In genomic region chr3:115085197-115085865, GRCh38 we compare ENCODE assay signal across 12 cellular contexts.
DNase-seq lines count a peak whose midpoint lies in the region; ATAC-seq and TF ChIP-seq lines count a peak whose summit lies in the region.
"Had no signal": no experiment of that assay in that cellular context is flagged by ENCODE, and none has a peak within 500 bp of the region (broad histone marks: within the 10 kb centered on the region; RNA-seq: fewer than 3 reads in every experiment).

No MANE protein-coding gene starts in this region.

- no peak overlapping the region for H3K4me2 ChIP-seq in GM23338

- no peaks in the 10 kb centered on the region for H3K9me2 ChIP-seq in GM23338 (ENCODE audit: insufficient read depth)

- H3K27me3 Mint-ChIP-seq in GM23338 (ENCODE audit: insufficient read depth, low read depth, poor library complexity) = peaks cover 2% of the 10 kb centered on the region

- H3K79me2 ChIP-seq in GM23338 (replicated peaks; ENCODE audit: insufficient read depth) = no peaks in the 10 kb centered on the region

- no peak overlapping the region for H3K27ac ChIP-seq in GM23338 (ENCODE audit: low read depth)

- H2AFZ ChIP-seq in GM23338 = no peak overlapping the region

- H3K36me3 Mint-ChIP-seq in GM23338 (ENCODE audit: low read depth) = no peaks in the 10 kb centered on the region

- no peak overlapping the region for H3K4me3 Mint-ChIP-seq in GM23338

- no peaks in the 10 kb centered on the region for H3K36me3 ChIP-seq in GM23338 (ENCODE audit: insufficient read depth)

- ATAC-seq in GM23338 (peak; percentile 74), sciatic nerve (peak; percentile 56), GM19463 (IDR thresholded peaks at IDR 0.05; ENCODE audit: unreplicated experiment) (no peak), esophagus mucosa (no peak), GM21529 (IDR thresholded peaks at IDR 0.05; ENCODE audit: unreplicated experiment) (no peak), HG02870 (IDR thresholded peaks at IDR 0.05; ENCODE audit: unreplicated experiment) (no peak)

- no peaks in the 10 kb centered on the region for H3F3A ChIP-seq in GM23338 (replicated peaks; ENCODE audit: low read depth)

- intact Hi-C loops in sciatic nerve (cut with DNase I) = no loop called here

- H3K27ac Mint-ChIP-seq in GM23338 = peak overlapping the region; percentile 78; the same call in 1 of the 2 replicates

- DNase-seq in GM23338 (ENCODE audit: low spot score) = peak; percentile 57
- DNase-seq in RPMI7951 (ENCODE audit: low read depth) = peak; percentile 64
- DNase-seq in fibroblast of pulmonary artery (ENCODE audit: low read depth) = no peak
- DNase-seq in sciatic nerve (ENCODE audit: low spot score) = no peak
- DNase-seq: activated CD4-positive, CD25-positive, alpha-beta regulatory T cell; Karpas-422; stimulated activated CD4-positive, alpha-beta T cell treated with anti-CD3 and anti-CD28 coated beads, Interleukin-1b, Interleukin-23, amount 100 ng/mL, for 48 hours; trophoblast cell had no signal

- H3K4me3 ChIP-seq in GM23338 (no peak overlapping the region), fibroblast of pulmonary artery (replicated peaks; ENCODE audit: low read depth, low read length) (no peak overlapping the region)

- peaks cover 24% of the 10 kb centered on the region for H3K4me1 Mint-ChIP-seq in GM23338

- peaks cover 14% of the 10 kb centered on the region for H3K4me1 ChIP-seq in GM23338 (ENCODE audit: insufficient read depth)

- no peaks in the 10 kb centered on the region for H4K20me1 ChIP-seq in GM23338 (replicated peaks; ENCODE audit: insufficient read depth)

- no peaks in the 10 kb centered on the region for H3K27me3 ChIP-seq in GM23338 (ENCODE audit: insufficient read depth)

- H3K9me3 Mint-ChIP-seq in GM23338 = no peaks in the 10 kb centered on the region

- TF ChIP-seq CTCF in GM23338 (conservative IDR thresholded peaks at IDR 0.05; ENCODE audit: low read depth in 2 of 2) (peak; percentile 28 to 54; a peak in 3 of 4 replicates), fibroblast of pulmonary artery (IDR thresholded peaks at IDR 0.05; ENCODE audit: low read length, missing control alignments) (peak; percentile 34)

TF ChIP-seq in GM23338, 12 proteins besides CTCF, POLR2A, EP300 and RAD21:
- TF ChIP-seq EZH2phosphoT487 (IDR thresholded peaks at IDR 0.05; ENCODE audit: unreplicated experiment) (no peak), ETS1 (IDR thresholded peaks at IDR 0.05) (no peak), REST (IDR thresholded peaks at IDR 0.05; ENCODE audit: unreplicated experiment) (no peak), ZNF462 (CRISPR knock-in tag; IDR thresholded peaks at IDR 0.05) (no peak), CREB1 (CRISPR knock-in tag; IDR thresholded peaks at IDR 0.05; ENCODE audit: low read depth) (no peak), POLR2AphosphoS5 (IDR thresholded peaks at IDR 0.05; ENCODE audit: low read depth) (no peak), JUNB (IDR thresholded peaks at IDR 0.05; ENCODE audit: unreplicated experiment) (no peak), NANOG (IDR thresholded peaks at IDR 0.05; ENCODE audit: borderline replicate concordance) (no peak), STAT1 (IDR thresholded peaks at IDR 0.05; ENCODE audit: unreplicated experiment) (no peak)

Comparison
In these comparisons a context has a peak if more than half of its experiments do, and no peak if none do; other contexts are left out.
1. ATAC-seq: peak in GM23338 (single experiment) and sciatic nerve (single experiment); none in GM19463 (single experiment), esophagus mucosa (single experiment), GM21529 (single experiment) and HG02870 (single experiment).
2. DNase-seq: peak in GM23338 (single experiment) and RPMI7951 (single experiment); none in fibroblast of pulmonary artery (single experiment) and sciatic nerve (single experiment).